8 cellular contexts compared by ENCODE assay signal in the genomic region with DNA sequence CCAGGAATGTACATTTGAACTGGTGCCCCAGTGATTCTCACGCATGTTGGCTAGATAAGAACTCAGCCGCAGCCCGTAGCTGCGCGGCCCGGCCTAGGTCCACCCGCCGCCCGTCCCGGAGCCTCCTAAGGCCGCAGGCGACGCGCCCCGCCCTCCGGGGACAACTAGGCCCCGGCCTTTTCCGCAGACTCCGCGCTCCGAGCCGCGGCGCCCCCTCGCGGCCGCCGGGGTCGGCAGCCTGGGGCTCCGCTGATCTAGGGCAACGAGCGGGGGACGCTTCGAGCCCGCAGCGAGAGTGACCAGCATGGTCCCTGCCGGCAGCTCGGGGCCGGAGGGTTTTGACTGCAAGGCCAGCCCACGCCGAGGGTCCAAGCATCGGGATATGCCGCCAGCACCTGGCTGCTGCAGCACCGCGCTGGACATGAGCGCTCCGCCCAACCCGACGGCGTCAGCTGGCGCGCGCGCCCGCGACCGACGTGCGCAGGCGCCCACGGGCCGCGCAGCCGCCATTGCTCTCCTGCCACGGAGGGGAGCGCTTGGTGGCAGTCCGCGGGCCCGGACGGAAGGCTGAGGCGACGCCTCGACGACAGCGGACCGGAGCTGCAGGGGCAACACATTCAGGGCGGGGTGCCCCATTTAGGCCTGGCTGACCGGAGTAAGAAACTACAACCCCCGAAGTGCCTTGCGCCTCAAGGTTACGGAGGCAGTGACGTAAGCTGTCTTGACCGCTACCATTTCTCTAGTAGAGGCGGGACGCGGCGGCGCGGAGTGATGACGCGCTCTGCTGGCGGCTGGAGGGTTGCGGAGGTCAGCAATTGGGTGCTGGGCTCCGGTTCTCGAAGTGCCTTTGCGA. TPM values are rescaled to one million over a fixed set of nuclear protein-coding genes. Genes with fewer than 3 reads are reported as not detected.
A peak's percentile ranks its signal among the peaks of the same experiment; 100 is the strongest.
DNase-seq lines count a peak whose midpoint lies in the region; ATAC-seq and TF ChIP-seq lines count a peak whose summit lies in the region.

A gene with protein sequence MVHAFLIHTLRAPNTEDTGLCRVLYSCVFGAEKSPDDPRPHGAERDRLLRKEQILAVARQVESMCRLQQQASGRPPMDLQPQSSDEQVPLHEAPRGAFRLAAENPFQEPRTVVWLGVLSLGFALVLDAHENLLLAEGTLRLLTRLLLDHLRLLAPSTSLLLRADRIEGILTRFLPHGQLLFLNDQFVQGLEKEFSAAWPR (plus strand): TSS at position 500 of the 853 bp plus-strand sequence. CDS start 1,571 bp downstream, outside the sequence.

- peaks cover 20 to 23% of the 10 kb centered on the region in 2 donors for H3K4me1 ChIP-seq in mucosa of rectum (ENCODE audit: control insufficient read depth in 2 of 2, insufficient read depth in 2 of 2, low read length in 2 of 2)

- H3K27me3 ChIP-seq in mucosa of rectum (ENCODE audit: control insufficient read depth in 2 of 2, insufficient read depth in 2 of 2, low read length in 2 of 2): no peaks in the 10 kb centered on the region

- DNase-seq in DMS53 (lab: John Stamatoyannopoulos, UW): peak; percentile 97
- peak; percentile 95 for DNase-seq in OCI-M2 (lab: John Stamatoyannopoulos, UW; ENCODE audit: unreplicated experiment)
- peak; percentile 83 for DNase-seq in activated T-cell treated with anti-CD3 and anti-CD28 coated beads for 4 hours
- DNase-seq in epithelial cell of proximal tubule (ENCODE audit: low read depth): no peak
- peak; percentile 77 to 85 for DNase-seq in stimulated activated CD8-positive, alpha-beta memory T cell treated with anti-CD3 and anti-CD28 coated beads, Interleukin-7, amount 100 ng/mL, for 1 hour (ENCODE audit: low read depth in 2 of 2)

- H3K36me3 ChIP-seq in mucosa of rectum (ENCODE audit: control insufficient read depth in 2 of 2, insufficient read depth in 2 of 2, low read length in 2 of 2): peaks cover 17 to 30% of the 10 kb centered on the region in 2 donors

- peak; percentile 75 for ATAC-seq in GM21576 (IDR thresholded peaks at IDR 0.05; ENCODE audit: unreplicated experiment)

- peak within 1 kb of the TSS; percentile 99 to 100 for H3K27ac ChIP-seq in mucosa of rectum (ENCODE audit: low read depth in 2 of 2, low read length in 2 of 2)

- TF ChIP-seq EP300 in Ishikawa (IDR thresholded peaks at IDR 0.05; ENCODE audit: borderline replicate concordance): no peak; the same call in 1 of the 2 replicates

- peak within 1 kb of the TSS; percentile 96 to 98 for H3K9ac ChIP-seq in mucosa of rectum (ENCODE audit: low read depth in 1 of 2, low read length in 2 of 2)

- H3K4me3 ChIP-seq in epithelial cell of proximal tubule (ENCODE audit: low read depth, low read length): peak within 1 kb of the TSS; percentile 74
- peak within 1 kb of the TSS; percentile 89 to 93 for H3K4me3 ChIP-seq in mucosa of rectum (ENCODE audit: low read length in 2 of 2)

- peak; percentile 87 for TF ChIP-seq CTCF in epithelial cell of proximal tubule (conservative IDR thresholded peaks at IDR 0.05; ENCODE audit: low read depth, low read length)

- H3K9me3 ChIP-seq in mucosa of rectum (ENCODE audit: control insufficient read depth in 2 of 2, low read length in 2 of 2): no peaks in the 10 kb centered on the region

- TF ChIP-seq RAD21 in Ishikawa (IDR thresholded peaks at IDR 0.05; ENCODE audit: low read depth): peak; percentile 66; the same call in 1 of the 2 replicates

TF ChIP-seq in Ishikawa, 13 proteins besides CTCF, POLR2A, EP300 and RAD21:
- TF ChIP-seq EGR1 (IDR thresholded peaks at IDR 0.05): peak; percentile 13; the same call in 1 of the 2 replicates
- TF ChIP-seq NFIC (IDR thresholded peaks at IDR 0.05): peak; percentile 24; the same call in 1 of the 2 replicates
- 0 out of 2 replicates have a peak, but pooled peaks have one; percentile 2 for TF ChIP-seq ZBTB7A (IDR thresholded peaks at IDR 0.05; ENCODE audit: low read depth)
- no peak for TF ChIP-seq FOXM1 (IDR thresholded peaks at IDR 0.05; ENCODE audit: borderline replicate concordance, low read depth)
- TF ChIP-seq CREB1 (IDR thresholded peaks at IDR 0.05; ENCODE audit: low read depth): peak; percentile 99
- TF ChIP-seq TAF1 (IDR thresholded peaks at IDR 0.05; ENCODE audit: low read depth): peak; percentile 41
- no peak for TF ChIP-seq CEBPB (IDR thresholded peaks at IDR 0.05)
- peak; percentile 30; the same call in 1 of the 2 replicates for TF ChIP-seq TCF12 (IDR thresholded peaks at IDR 0.05; ENCODE audit: low read depth)
- TF ChIP-seq, protein P1, sequence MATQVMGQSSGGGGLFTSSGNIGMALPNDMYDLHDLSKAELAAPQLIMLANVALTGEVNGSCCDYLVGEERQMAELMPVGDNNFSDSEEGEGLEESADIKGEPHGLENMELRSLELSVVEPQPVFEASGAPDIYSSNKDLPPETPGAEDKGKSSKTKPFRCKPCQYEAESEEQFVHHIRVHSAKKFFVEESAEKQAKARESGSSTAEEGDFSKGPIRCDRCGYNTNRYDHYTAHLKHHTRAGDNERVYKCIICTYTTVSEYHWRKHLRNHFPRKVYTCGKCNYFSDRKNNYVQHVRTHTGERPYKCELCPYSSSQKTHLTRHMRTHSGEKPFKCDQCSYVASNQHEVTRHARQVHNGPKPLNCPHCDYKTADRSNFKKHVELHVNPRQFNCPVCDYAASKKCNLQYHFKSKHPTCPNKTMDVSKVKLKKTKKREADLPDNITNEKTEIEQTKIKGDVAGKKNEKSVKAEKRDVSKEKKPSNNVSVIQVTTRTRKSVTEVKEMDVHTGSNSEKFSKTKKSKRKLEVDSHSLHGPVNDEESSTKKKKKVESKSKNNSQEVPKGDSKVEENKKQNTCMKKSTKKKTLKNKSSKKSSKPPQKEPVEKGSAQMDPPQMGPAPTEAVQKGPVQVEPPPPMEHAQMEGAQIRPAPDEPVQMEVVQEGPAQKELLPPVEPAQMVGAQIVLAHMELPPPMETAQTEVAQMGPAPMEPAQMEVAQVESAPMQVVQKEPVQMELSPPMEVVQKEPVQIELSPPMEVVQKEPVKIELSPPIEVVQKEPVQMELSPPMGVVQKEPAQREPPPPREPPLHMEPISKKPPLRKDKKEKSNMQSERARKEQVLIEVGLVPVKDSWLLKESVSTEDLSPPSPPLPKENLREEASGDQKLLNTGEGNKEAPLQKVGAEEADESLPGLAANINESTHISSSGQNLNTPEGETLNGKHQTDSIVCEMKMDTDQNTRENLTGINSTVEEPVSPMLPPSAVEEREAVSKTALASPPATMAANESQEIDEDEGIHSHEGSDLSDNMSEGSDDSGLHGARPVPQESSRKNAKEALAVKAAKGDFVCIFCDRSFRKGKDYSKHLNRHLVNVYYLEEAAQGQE (IDR thresholded peaks at IDR 0.05; ENCODE audit: low read depth): no peak
- TF ChIP-seq, protein P2, sequence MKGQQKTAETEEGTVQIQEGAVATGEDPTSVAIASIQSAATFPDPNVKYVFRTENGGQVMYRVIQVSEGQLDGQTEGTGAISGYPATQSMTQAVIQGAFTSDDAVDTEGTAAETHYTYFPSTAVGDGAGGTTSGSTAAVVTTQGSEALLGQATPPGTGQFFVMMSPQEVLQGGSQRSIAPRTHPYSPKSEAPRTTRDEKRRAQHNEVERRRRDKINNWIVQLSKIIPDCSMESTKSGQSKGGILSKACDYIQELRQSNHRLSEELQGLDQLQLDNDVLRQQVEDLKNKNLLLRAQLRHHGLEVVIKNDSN (IDR thresholded peaks at IDR 0.05): peak; percentile 14; the same call in 1 of the 2 replicates
- TF ChIP-seq YY1 (IDR thresholded peaks at IDR 0.05; ENCODE audit: low read depth): peak; percentile 95
- no peak for TF ChIP-seq TEAD4 (IDR thresholded peaks at IDR 0.05)
- TF ChIP-seq, protein P3, sequence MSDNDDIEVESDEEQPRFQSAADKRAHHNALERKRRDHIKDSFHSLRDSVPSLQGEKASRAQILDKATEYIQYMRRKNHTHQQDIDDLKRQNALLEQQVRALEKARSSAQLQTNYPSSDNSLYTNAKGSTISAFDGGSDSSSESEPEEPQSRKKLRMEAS (IDR thresholded peaks at IDR 0.05): peak; percentile 68
TF ChIP-seq in Ishikawa: peak in this region for 9.

RNA-seq across cellular contexts. Expression of the gene that starts here (rescaled TPM):
- 14.4 and 22.5 TPM in 2 replicates for total RNA-seq in epithelial cell of proximal tubule
